In the genomic region with DNA sequence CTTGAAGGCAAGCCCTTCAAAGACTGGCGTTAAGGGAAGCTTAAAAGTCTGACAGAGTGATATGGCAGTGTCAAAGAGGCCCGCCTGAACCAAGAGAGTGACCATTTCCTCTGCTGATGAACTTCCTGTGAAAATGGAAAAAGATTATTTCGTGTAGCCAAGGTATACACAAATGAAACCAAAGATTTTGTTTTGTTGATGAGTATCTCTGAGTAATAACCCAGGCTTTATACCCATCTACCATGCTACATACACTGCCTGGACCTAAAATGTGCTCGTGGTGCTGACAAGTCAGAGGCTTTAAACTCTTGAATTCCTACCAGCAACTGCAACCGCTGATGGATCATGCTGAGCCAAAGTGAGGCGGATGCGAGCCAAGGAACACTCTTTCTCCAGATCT, we compare ENCODE assay signal across 17 cellular contexts. TPM values are rescaled to one million over a fixed set of nuclear protein-coding genes. Genes with fewer than 3 reads are reported as not detected.
DNase-seq lines count a peak whose midpoint lies in the region; ATAC-seq lines count a peak whose summit lies in the region.
"Had no signal": no experiment of that assay in that cellular context is flagged by ENCODE, and none has a peak within 500 bp of the region (broad histone marks: within the 10 kb centered on the region; RNA-seq: fewer than 3 reads in every experiment).

No MANE protein-coding gene starts in this region.

- H3K4me1 Mint-ChIP-seq in activated T-cell treated with anti-CD3 and anti-CD28 coated beads, Interleukin-2, amount 50 U/mL, for 72 hours (ENCODE audit: low read depth), result no peaks in the 10 kb centered on the region
- peaks cover 6% of the 10 kb centered on the region for H3K4me1 Mint-ChIP-seq in activated naive CD8-positive, alpha-beta T cell treated with anti-CD3 and anti-CD28 coated beads, Interleukin-2, amount 10 ng/mL, durations not matched to agents 7 days and 5 days
- H3K4me1 Mint-ChIP-seq: CD4-positive, CD25-positive, alpha-beta regulatory T cell had no signal

- DNase-seq in activated T-cell treated with anti-CD3 and anti-CD28 coated beads, Interleukin-2, amount 50 U/mL, for 72 hours, result no peak
- DNase-seq in activated T-cell treated with anti-CD3 and anti-CD28 coated beads for 4 hours (no peak), MG63 (peak; percentile 31), NCI-H2171 (lab: John Stamatoyannopoulos, UW) (no peak)
- DNase-seq in activated naive CD8-positive, alpha-beta T cell treated with anti-CD3 and anti-CD28 coated beads, Interleukin-2, amount 10 ng/mL, durations not matched to agents 7 days and 5 days, result no peak
- no peak for DNase-seq in stimulated activated CD4-positive, alpha-beta T cell treated with anti-CD3 and anti-CD28 coated beads, Interleukin-4, amount 100 ng/mL, for 24 hours
- DNase-seq: AML-193; Calu3; CD4-positive, CD25-positive, alpha-beta regulatory T cell; H7; KG1; NCI-H1092 treated with DMSO at 0.1 percent for 48 hours; NCI-H1694 treated with DMSO at 0.1 percent for 48 hours; NCI-H446; PC-9 had no signal

- H3K27me3 ChIP-seq in MG63 (no peaks in the 10 kb centered on the region), skeletal muscle satellite cell (ENCODE audit: control insufficient read depth, insufficient read depth, low read length) (no peaks in the 10 kb centered on the region)

- peaks cover 78% of the 10 kb centered on the region for H3K36me3 ChIP-seq in MG63
- H3K36me3 ChIP-seq in skeletal muscle satellite cell (ENCODE audit: insufficient read depth, low read length), result peaks cover 44% of the 10 kb centered on the region

- H3K4me1 ChIP-seq in skeletal muscle satellite cell (ENCODE audit: control insufficient read depth, insufficient read depth, low read length), result peaks cover 28% of the 10 kb centered on the region

- H3K27ac Mint-ChIP-seq in activated T-cell treated with anti-CD3 and anti-CD28 coated beads, Interleukin-2, amount 50 U/mL, for 72 hours, result no peak overlapping the region
- no peak overlapping the region for H3K27ac Mint-ChIP-seq in activated naive CD8-positive, alpha-beta T cell treated with anti-CD3 and anti-CD28 coated beads, Interleukin-2, amount 10 ng/mL, durations not matched to agents 7 days and 5 days
- H3K27ac Mint-ChIP-seq: CD4-positive, CD25-positive, alpha-beta regulatory T cell had no signal

- POLR2A ChIA-PET in activated naive CD8-positive, alpha-beta T cell treated with anti-CD3 and anti-CD28 coated beads, Interleukin-2, amount 10 ng/mL, durations not matched to agents 7 days and 5 days (lab: Charles Lee), result no interaction called here

- H3K27me3 Mint-ChIP-seq in activated T-cell treated with anti-CD3 and anti-CD28 coated beads, Interleukin-2, amount 50 U/mL, for 72 hours (ENCODE audit: low read depth), result no peaks in the 10 kb centered on the region
- no peaks in the 10 kb centered on the region for H3K27me3 Mint-ChIP-seq in activated naive CD8-positive, alpha-beta T cell treated with anti-CD3 and anti-CD28 coated beads, Interleukin-2, amount 10 ng/mL, durations not matched to agents 7 days and 5 days
- H3K27me3 Mint-ChIP-seq: CD4-positive, CD25-positive, alpha-beta regulatory T cell had no signal

- H3K9me3 ChIP-seq in MG63 (no peaks in the 10 kb centered on the region), skeletal muscle satellite cell (replicated peaks; ENCODE audit: low read length) (no peaks in the 10 kb centered on the region)

- peaks cover 7 to 34% of the 10 kb centered on the region in 2 donors for H3K36me3 Mint-ChIP-seq in activated T-cell treated with anti-CD3 and anti-CD28 coated beads, Interleukin-2, amount 50 U/mL, for 72 hours (ENCODE audit: insufficient read depth in 2 of 2)
- peaks cover 27% of the 10 kb centered on the region for H3K36me3 Mint-ChIP-seq in activated naive CD8-positive, alpha-beta T cell treated with anti-CD3 and anti-CD28 coated beads, Interleukin-2, amount 10 ng/mL, durations not matched to agents 7 days and 5 days

- no peak overlapping the region for H3K4me3 Mint-ChIP-seq in activated T-cell treated with anti-CD3 and anti-CD28 coated beads, Interleukin-2, amount 50 U/mL, for 72 hours
- no peak overlapping the region for H3K4me3 Mint-ChIP-seq in activated naive CD8-positive, alpha-beta T cell treated with anti-CD3 and anti-CD28 coated beads, Interleukin-2, amount 10 ng/mL, durations not matched to agents 7 days and 5 days
- H3K4me3 Mint-ChIP-seq: CD4-positive, CD25-positive, alpha-beta regulatory T cell had no signal

- no peak overlapping the region for H3K4me3 ChIP-seq in MG63
- no peak overlapping the region for H3K4me3 ChIP-seq in skeletal muscle satellite cell (ENCODE audit: low read length)
- H3K4me3 ChIP-seq: GM12878, PC-9 had no signal

- no peak overlapping the region for H3K9ac ChIP-seq in skeletal muscle satellite cell (ENCODE audit: low read depth, low read length)

- ATAC-seq in activated T-cell treated with anti-CD3 and anti-CD28 coated beads, Interleukin-2, amount 50 U/mL, for 72 hours (replicated peaks in 1 of 2), result peak; percentile 32 to 64
- ATAC-seq in activated naive CD8-positive, alpha-beta T cell treated with anti-CD3 and anti-CD28 coated beads, Interleukin-2, amount 10 ng/mL, durations not matched to agents 7 days and 5 days (ENCODE audit: low read depth), result peak; percentile 60
- ATAC-seq: GM12878 had no signal

- H3K9me3 Mint-ChIP-seq in activated T-cell treated with anti-CD3 and anti-CD28 coated beads, Interleukin-2, amount 50 U/mL, for 72 hours, result no peaks in the 10 kb centered on the region
- no peaks in the 10 kb centered on the region for H3K9me3 Mint-ChIP-seq in activated naive CD8-positive, alpha-beta T cell treated with anti-CD3 and anti-CD28 coated beads, Interleukin-2, amount 10 ng/mL, durations not matched to agents 7 days and 5 days
- H3K9me3 Mint-ChIP-seq: CD4-positive, CD25-positive, alpha-beta regulatory T cell had no signal

- H3K4me2 ChIP-seq in skeletal muscle satellite cell (ENCODE audit: low read length), result peak overlapping the region; percentile 0
- H3K4me2 ChIP-seq: PC-9 had no signal

RNA-seq across cellular contexts. Expression of a gene that starts 21.0 kb away (rescaled TPM):
- 100 to 1,000 TPM; 148 to 157 TPM for total RNA-seq in activated T-cell treated with anti-CD3 and anti-CD28 coated beads, Interleukin-2, amount 50 U/mL, for 72 hours
- total RNA-seq in MG63 (2014; rRNA removed; shearing (Covaris generic); ENCODE audit: low replicate concordance), result 36.8 and 45.1 TPM in 2 replicates
- 100 to 1,000 TPM; 201 to 213 TPM for total RNA-seq in activated naive CD8-positive, alpha-beta T cell treated with anti-CD3 and anti-CD28 coated beads, Interleukin-2, amount 10 ng/mL, durations not matched to agents 7 days and 5 days
- total RNA-seq in skeletal muscle satellite cell (2012; rRNA removed), result 87.2 and 95.6 TPM in 2 replicates

RNA-seq across cellular contexts. Expression of a gene that starts 60.0 kb away (rescaled TPM):
- total RNA-seq in activated T-cell treated with anti-CD3 and anti-CD28 coated beads, Interleukin-2, amount 50 U/mL, for 72 hours, result 10 to 100 TPM; 53.9 to 61.8 TPM
- 28.2 and 49.7 TPM in 2 replicates for total RNA-seq in MG63 (2014; rRNA removed; shearing (Covaris generic); ENCODE audit: low replicate concordance)
- 10 to 100 TPM; 56.7 to 57.0 TPM for total RNA-seq in activated naive CD8-positive, alpha-beta T cell treated with anti-CD3 and anti-CD28 coated beads, Interleukin-2, amount 10 ng/mL, durations not matched to agents 7 days and 5 days
- total RNA-seq in skeletal muscle satellite cell (2012; rRNA removed), result 26.0 and 30.4 TPM in 2 replicates
